In the genomic region with DNA sequence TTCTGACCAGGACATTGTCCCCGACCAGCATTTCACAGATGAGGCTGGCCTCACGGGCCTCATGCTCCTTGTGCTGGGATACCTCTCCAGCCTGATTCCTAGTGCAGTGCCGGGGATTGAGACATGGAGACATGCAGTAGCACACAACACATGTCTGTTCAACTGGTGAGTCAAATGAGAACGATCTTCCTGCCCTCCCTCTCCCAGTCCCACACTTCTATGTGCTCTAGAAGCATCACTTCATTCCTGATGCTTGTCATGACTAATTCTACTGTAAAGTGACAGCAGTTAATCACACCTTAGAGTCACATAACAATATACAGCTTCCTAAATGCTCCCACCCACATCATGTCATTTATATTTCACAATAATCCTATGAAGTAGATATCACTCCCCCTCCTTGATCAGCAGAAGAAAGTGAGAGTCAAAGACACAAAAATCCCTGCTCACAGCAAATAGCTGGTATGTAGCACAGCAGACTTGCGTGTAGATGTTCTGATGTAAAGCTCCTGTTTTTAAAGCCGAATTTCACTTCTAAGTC, we compare ENCODE assay signal across 22 cellular contexts.
DNase-seq lines count a peak whose midpoint lies in the region; ATAC-seq and TF ChIP-seq lines count a peak whose summit lies in the region.
"Had no signal": no experiment of that assay in that cellular context is flagged by ENCODE, and none has a peak within 500 bp of the region (broad histone marks: within the 10 kb centered on the region; RNA-seq: fewer than 3 reads in every experiment).

No MANE protein-coding gene starts in this region.

- H3K36me3 ChIP-seq in GM23248 (ENCODE audit: low read depth) = no peaks in the 10 kb centered on the region
- no peaks in the 10 kb centered on the region for H3K36me3 ChIP-seq in RWPE2 (ENCODE audit: low read depth)
- no peaks in the 10 kb centered on the region for H3K36me3 ChIP-seq in smooth muscle cell (ENCODE audit: low read depth)
- H3K36me3 ChIP-seq in vagina = no peaks in the 10 kb centered on the region
- H3K36me3 ChIP-seq in body of pancreas (replicated peaks in 1 of 2; ENCODE audit: insufficient read depth in 1 of 2, low read depth in 2 of 2) = no peaks in the 10 kb centered on the region
- H3K36me3 ChIP-seq: ascending aorta had no signal

- H3K27me3 ChIP-seq in GM23248 (replicated peaks; ENCODE audit: insufficient read depth) = no peaks in the 10 kb centered on the region
- no peaks in the 10 kb centered on the region for H3K27me3 ChIP-seq in RWPE2 (ENCODE audit: insufficient read depth, poor library complexity, severe bottlenecking)
- no peaks in the 10 kb centered on the region for H3K27me3 ChIP-seq in smooth muscle cell (ENCODE audit: low read depth)
- no peaks in the 10 kb centered on the region for H3K27me3 ChIP-seq in vagina
- H3K27me3 ChIP-seq in body of pancreas = no peaks in the 10 kb centered on the region
- H3K27me3 ChIP-seq: ascending aorta had no signal

- peaks cover 34% of the 10 kb centered on the region for H3K4me1 ChIP-seq in GM23248 (ENCODE audit: insufficient read depth)
- H3K4me1 ChIP-seq in RWPE2 (ENCODE audit: insufficient read depth, poor library complexity, severe bottlenecking) = peaks cover 18% of the 10 kb centered on the region
- peaks cover 13% of the 10 kb centered on the region for H3K4me1 ChIP-seq in smooth muscle cell (ENCODE audit: low read depth)
- peaks cover 4% of the 10 kb centered on the region for H3K4me1 ChIP-seq in vagina
- no peaks in the 10 kb centered on the region for H3K4me1 ChIP-seq in body of pancreas
- H3K4me1 ChIP-seq: ascending aorta had no signal

- ATAC-seq in RWPE2 (ENCODE audit: low read depth) = peak; percentile 66
- no peak for ATAC-seq in body of pancreas
- ATAC-seq: naive thymus-derived CD8-positive, alpha-beta T cell had no signal

- 39 to 40% methylated on average over 6 of the region's 6 CpGs for WGBS in GM23248 (ENCODE audit: low coverage in 1 of 2, low lambda C conversion rate in 2 of 2, missing lambda C conversion rate in 2 of 2), 2 experiments
- WGBS in smooth muscle cell (ENCODE audit: low lambda C conversion rate) = 48% methylated on average over 6 of the region's 6 CpGs
- WGBS in body of pancreas, 2 donors = 59 to 60% methylated on average over 6 of the region's 6 CpGs

- H3K4me2 ChIP-seq in GM23248 (ENCODE audit: unreplicated experiment) (no peak overlapping the region), smooth muscle cell (peak overlapping the region; percentile 6)

- in situ Hi-C loops in GM23248 (cut with MboI) = no loop called here

- TF ChIP-seq CTCF in RWPE2 (IDR thresholded peaks at IDR 0.05; ENCODE audit: poor library complexity, severe bottlenecking) (no peak), fibroblast of mammary gland (conservative IDR thresholded peaks at IDR 0.05; ENCODE audit: control insufficient read depth, insufficient read depth, low read depth, low read length) (no peak), smooth muscle cell (IDR thresholded peaks at IDR 0.05; ENCODE audit: borderline replicate concordance, insufficient read depth, poor library complexity, severe bottlenecking) (no peak), vagina (IDR thresholded peaks at IDR 0.05) (no peak), body of pancreas (IDR thresholded peaks at IDR 0.05) (no peak)

- H3K9ac ChIP-seq in GM23248 = no peak overlapping the region
- H3K9ac ChIP-seq in smooth muscle cell (ENCODE audit: low read depth) = no peak overlapping the region

- no peak for TF ChIP-seq POLR2A in vagina (IDR thresholded peaks at IDR 0.05)
- no peak for TF ChIP-seq POLR2A in body of pancreas (IDR thresholded peaks at IDR 0.05)

- H2AFZ ChIP-seq in GM23248 (no peak overlapping the region), smooth muscle cell (ENCODE audit: low read depth) (no peak overlapping the region)

- no peaks in the 10 kb centered on the region for H4K20me1 ChIP-seq in GM23248 (ENCODE audit: insufficient read depth)
- H4K20me1 ChIP-seq in smooth muscle cell (ENCODE audit: low read depth) = no peaks in the 10 kb centered on the region

- no peak overlapping the region for H3K27ac ChIP-seq in GM23248
- no peak overlapping the region for H3K27ac ChIP-seq in RWPE2 (ENCODE audit: poor library complexity, severe bottlenecking)
- H3K27ac ChIP-seq in smooth muscle cell (ENCODE audit: low read depth) = no peak overlapping the region
- H3K27ac ChIP-seq in vagina = no peak overlapping the region
- H3K27ac ChIP-seq in body of pancreas = no peak overlapping the region
- H3K27ac ChIP-seq: ascending aorta, RWPE1, VCaP had no signal

- H3K9me3 ChIP-seq in GM23248 (ENCODE audit: low read depth) (no peaks in the 10 kb centered on the region), RWPE2 (ENCODE audit: severe bottlenecking) (no peaks in the 10 kb centered on the region), smooth muscle cell (replicated peaks; ENCODE audit: low read depth) (no peaks in the 10 kb centered on the region), vagina (no peaks in the 10 kb centered on the region), body of pancreas (no peaks in the 10 kb centered on the region)
- H3K9me3 ChIP-seq: ascending aorta had no signal

- no peaks in the 10 kb centered on the region for H3K79me2 ChIP-seq in GM23248 (ENCODE audit: insufficient read depth)
- H3K79me2 ChIP-seq in smooth muscle cell (ENCODE audit: low read depth) = no peaks in the 10 kb centered on the region

- H3F3A ChIP-seq in GM23248 (ENCODE audit: insufficient read depth) = peaks cover 25% of the 10 kb centered on the region; the same call in 1 of the 2 replicates
- peaks cover 3% of the 10 kb centered on the region for H3F3A ChIP-seq in smooth muscle cell (ENCODE audit: low read depth)

- intact Hi-C loops in vagina (cut with DNase I) = no loop called here
- intact Hi-C loops in body of pancreas (cut with DNase I) = no loop called here

- peak; percentile 61 for DNase-seq in GM23248
- DNase-seq in RWPE2 (ENCODE audit: low spot score) = no peak
- DNase-seq in fibroblast of mammary gland (ENCODE audit: low read depth) = peak; percentile 47
- DNase-seq in smooth muscle cell (lab: John Stamatoyannopoulos, UW; ENCODE audit: unreplicated experiment) = no peak
- no peak for DNase-seq in vagina (ENCODE audit: extremely low spot score in 2 of 2)
- no peak for DNase-seq in body of pancreas
- DNase-seq in SK-N-DZ (ENCODE audit: low spot score) = no peak
- DNase-seq: activated CD4-positive, alpha-beta T cell treated with anti-CD3 and anti-CD28 coated beads for 4 hours; activated T-cell treated with anti-CD3 and anti-CD28 coated beads for 4 hours; CD4-positive, alpha-beta T cell; glutamatergic neuron; kidney; naive thymus-derived CD8-positive, alpha-beta T cell; NCI-H1105; NCI-H2081; NCI-H748 treated with DMSO at 0.1 percent for 48 hours; small intestine; stimulated activated CD4-positive, alpha-beta T cell treated with anti-CD3 and anti-CD28 coated beads, Interleukin-1b, Interleukin-23, amount 100 ng/mL, for 48 hours; trophoblast cell had no signal

- H3K9me2 ChIP-seq in GM23248 (ENCODE audit: insufficient read depth) = no peaks in the 10 kb centered on the region

- no peak overlapping the region for H3K4me3 ChIP-seq in GM23248
- H3K4me3 ChIP-seq in RWPE2 (ENCODE audit: severe bottlenecking) = no peak overlapping the region
- H3K4me3 ChIP-seq in fibroblast of mammary gland (ENCODE audit: control insufficient read depth, low read depth, low read length) = no peak overlapping the region
- no peak overlapping the region for H3K4me3 ChIP-seq in smooth muscle cell
- H3K4me3 ChIP-seq in vagina = no peak overlapping the region
- H3K4me3 ChIP-seq in body of pancreas = no peak overlapping the region
- H3K4me3 ChIP-seq: ascending aorta had no signal

Comparison
In these comparisons a context has a peak if more than half of its experiments do, and no peak if none do; other contexts are left out.
1. DNase-seq: peak in GM23248 (single experiment) and fibroblast of mammary gland (single experiment); none in RWPE2 (single experiment), smooth muscle cell (single experiment), vagina (0 of 2), body of pancreas (0 of 4) and SK-N-DZ (single experiment).